In the genomic region with DNA sequence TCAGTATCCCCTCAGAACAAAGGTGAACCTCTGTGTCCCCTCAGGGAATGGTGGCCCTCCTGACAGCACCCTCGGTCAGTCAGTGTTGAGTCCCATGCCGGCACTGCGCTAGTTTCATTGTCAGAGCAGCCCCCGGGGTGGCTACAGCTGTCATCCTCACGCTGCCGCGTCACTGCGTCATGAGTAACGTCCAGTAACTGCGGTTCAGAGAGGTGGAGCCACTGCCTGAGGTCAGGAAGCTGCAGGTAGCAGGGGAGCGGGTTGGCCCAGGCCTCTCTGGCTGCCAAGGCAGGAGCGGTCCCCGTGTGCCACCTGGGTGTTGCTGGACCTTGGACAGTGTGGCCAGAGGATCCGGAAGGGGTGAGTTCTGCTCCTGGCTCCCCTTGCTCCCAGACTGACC, we compare ENCODE assay signal across 1 cellular context.
TF ChIP-seq lines count a peak whose summit lies in the region.

No MANE protein-coding gene starts in this region.

TF ChIP-seq in K562, 482 proteins besides CTCF, POLR2A, EP300 and RAD21 (continued from another document and continues in another):
- no peak for TF ChIP-seq NR1H2 (CRISPR knock-in tag; IDR thresholded peaks at IDR 0.05)
- TF ChIP-seq RBM22 (IDR thresholded peaks at IDR 0.05; ENCODE audit: low read depth, low read length, poor library complexity, severe bottlenecking), result no peak
- TF ChIP-seq, protein P1, sequence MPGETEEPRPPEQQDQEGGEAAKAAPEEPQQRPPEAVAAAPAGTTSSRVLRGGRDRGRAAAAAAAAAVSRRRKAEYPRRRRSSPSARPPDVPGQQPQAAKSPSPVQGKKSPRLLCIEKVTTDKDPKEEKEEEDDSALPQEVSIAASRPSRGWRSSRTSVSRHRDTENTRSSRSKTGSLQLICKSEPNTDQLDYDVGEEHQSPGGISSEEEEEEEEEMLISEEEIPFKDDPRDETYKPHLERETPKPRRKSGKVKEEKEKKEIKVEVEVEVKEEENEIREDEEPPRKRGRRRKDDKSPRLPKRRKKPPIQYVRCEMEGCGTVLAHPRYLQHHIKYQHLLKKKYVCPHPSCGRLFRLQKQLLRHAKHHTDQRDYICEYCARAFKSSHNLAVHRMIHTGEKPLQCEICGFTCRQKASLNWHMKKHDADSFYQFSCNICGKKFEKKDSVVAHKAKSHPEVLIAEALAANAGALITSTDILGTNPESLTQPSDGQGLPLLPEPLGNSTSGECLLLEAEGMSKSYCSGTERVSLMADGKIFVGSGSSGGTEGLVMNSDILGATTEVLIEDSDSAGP (CRISPR knock-in tag; IDR thresholded peaks at IDR 0.05), result no peak
- TF ChIP-seq ZNF444 (CRISPR knock-in tag; IDR thresholded peaks at IDR 0.05), result no peak
- TF ChIP-seq, protein P2, sequence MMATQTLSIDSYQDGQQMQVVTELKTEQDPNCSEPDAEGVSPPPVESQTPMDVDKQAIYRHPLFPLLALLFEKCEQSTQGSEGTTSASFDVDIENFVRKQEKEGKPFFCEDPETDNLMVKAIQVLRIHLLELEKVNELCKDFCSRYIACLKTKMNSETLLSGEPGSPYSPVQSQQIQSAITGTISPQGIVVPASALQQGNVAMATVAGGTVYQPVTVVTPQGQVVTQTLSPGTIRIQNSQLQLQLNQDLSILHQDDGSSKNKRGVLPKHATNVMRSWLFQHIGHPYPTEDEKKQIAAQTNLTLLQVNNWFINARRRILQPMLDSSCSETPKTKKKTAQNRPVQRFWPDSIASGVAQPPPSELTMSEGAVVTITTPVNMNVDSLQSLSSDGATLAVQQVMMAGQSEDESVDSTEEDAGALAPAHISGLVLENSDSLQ (IDR thresholded peaks at IDR 0.05), result peak; percentile 72
- TF ChIP-seq NFXL1 (CRISPR knock-in tag; IDR thresholded peaks at IDR 0.05), result no peak
- no peak for TF ChIP-seq ZNF253 (CRISPR knock-in tag; conservative IDR thresholded peaks at IDR 0.05)
- no peak for TF ChIP-seq TBL1XR1 (IDR thresholded peaks at IDR 0.05; ENCODE audit: low read length in 2 of 2)
- TF ChIP-seq CCNT2 (IDR thresholded peaks at IDR 0.05; ENCODE audit: borderline replicate concordance, extremely low read depth, insufficient read length, low read depth, low read length), result no peak
- TF ChIP-seq ZNF41 (CRISPR knock-in tag; conservative IDR thresholded peaks at IDR 0.05), result no peak
- peak; percentile 52 for TF ChIP-seq KDM5B (IDR thresholded peaks at IDR 0.05; ENCODE audit: insufficient replicate concordance, low read depth, low read length)
- TF ChIP-seq RBBP5 (IDR thresholded peaks at IDR 0.05; ENCODE audit: borderline replicate concordance, insufficient read depth, low read length, poor library complexity, severe bottlenecking), result no peak
- TF ChIP-seq MEIS2 (IDR thresholded peaks at IDR 0.05; ENCODE audit: partially characterized antibody), result peak; percentile 56
- TF ChIP-seq PHF20 (IDR thresholded peaks at IDR 0.05; ENCODE audit: partially characterized antibody), result no peak
- TF ChIP-seq CHCHD3 (CRISPR knock-in tag; IDR thresholded peaks at IDR 0.05), result no peak
- peak; percentile 54 for TF ChIP-seq RBFOX2 (IDR thresholded peaks at IDR 0.05; ENCODE audit: low read depth, low read length)
- no peak for TF ChIP-seq ARID2 (IDR thresholded peaks at IDR 0.05)
- no peak for TF ChIP-seq ZNF764 (CRISPR knock-in tag; IDR thresholded peaks at IDR 0.05; ENCODE audit: low read depth)
- peak; percentile 63; the same call in 1 of the 2 replicates for TF ChIP-seq PHF8 (IDR thresholded peaks at IDR 0.05; ENCODE audit: borderline replicate concordance, low read length)
- no peak for TF ChIP-seq LEF1 (IDR thresholded peaks at IDR 0.05)
- TF ChIP-seq TRIM28 (IDR thresholded peaks at IDR 0.05), result no peak
- TF ChIP-seq, protein P3, sequence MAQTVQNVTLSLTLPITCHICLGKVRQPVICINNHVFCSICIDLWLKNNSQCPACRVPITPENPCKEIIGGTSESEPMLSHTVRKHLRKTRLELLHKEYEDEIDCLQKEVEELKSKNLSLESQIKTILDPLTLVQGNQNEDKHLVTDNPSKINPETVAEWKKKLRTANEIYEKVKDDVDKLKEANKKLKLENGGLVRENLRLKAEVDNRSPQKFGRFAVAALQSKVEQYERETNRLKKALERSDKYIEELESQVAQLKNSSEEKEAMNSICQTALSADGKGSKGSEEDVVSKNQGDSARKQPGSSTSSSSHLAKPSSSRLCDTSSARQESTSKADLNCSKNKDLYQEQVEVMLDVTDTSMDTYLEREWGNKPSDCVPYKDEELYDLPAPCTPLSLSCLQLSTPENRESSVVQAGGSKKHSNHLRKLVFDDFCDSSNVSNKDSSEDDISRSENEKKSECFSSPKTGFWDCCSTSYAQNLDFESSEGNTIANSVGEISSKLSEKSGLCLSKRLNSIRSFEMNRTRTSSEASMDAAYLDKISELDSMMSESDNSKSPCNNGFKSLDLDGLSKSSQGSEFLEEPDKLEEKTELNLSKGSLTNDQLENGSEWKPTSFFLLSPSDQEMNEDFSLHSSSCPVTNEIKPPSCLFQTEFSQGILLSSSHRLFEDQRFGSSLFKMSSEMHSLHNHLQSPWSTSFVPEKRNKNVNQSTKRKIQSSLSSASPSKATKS (CRISPR knock-in tag; IDR thresholded peaks at IDR 0.05), result no peak
- TF ChIP-seq ELF4 (CRISPR knock-in tag; IDR thresholded peaks at IDR 0.05), result no peak
- 0 out of 2 replicates have a peak, but pooled peaks have one; percentile 6 for TF ChIP-seq ZNF431 (CRISPR knock-in tag; IDR thresholded peaks at IDR 0.05)
- TF ChIP-seq ZNF695 (CRISPR knock-in tag; IDR thresholded peaks at IDR 0.05), result no peak
- TF ChIP-seq ZNF24 (IDR thresholded peaks at IDR 0.05), result no peak
- TF ChIP-seq NBN (IDR thresholded peaks at IDR 0.05; ENCODE audit: low read depth), result no peak
- TF ChIP-seq ZNF165 (CRISPR knock-in tag; IDR thresholded peaks at IDR 0.05; ENCODE audit: borderline replicate concordance), result no peak
- TF ChIP-seq, protein P4, sequence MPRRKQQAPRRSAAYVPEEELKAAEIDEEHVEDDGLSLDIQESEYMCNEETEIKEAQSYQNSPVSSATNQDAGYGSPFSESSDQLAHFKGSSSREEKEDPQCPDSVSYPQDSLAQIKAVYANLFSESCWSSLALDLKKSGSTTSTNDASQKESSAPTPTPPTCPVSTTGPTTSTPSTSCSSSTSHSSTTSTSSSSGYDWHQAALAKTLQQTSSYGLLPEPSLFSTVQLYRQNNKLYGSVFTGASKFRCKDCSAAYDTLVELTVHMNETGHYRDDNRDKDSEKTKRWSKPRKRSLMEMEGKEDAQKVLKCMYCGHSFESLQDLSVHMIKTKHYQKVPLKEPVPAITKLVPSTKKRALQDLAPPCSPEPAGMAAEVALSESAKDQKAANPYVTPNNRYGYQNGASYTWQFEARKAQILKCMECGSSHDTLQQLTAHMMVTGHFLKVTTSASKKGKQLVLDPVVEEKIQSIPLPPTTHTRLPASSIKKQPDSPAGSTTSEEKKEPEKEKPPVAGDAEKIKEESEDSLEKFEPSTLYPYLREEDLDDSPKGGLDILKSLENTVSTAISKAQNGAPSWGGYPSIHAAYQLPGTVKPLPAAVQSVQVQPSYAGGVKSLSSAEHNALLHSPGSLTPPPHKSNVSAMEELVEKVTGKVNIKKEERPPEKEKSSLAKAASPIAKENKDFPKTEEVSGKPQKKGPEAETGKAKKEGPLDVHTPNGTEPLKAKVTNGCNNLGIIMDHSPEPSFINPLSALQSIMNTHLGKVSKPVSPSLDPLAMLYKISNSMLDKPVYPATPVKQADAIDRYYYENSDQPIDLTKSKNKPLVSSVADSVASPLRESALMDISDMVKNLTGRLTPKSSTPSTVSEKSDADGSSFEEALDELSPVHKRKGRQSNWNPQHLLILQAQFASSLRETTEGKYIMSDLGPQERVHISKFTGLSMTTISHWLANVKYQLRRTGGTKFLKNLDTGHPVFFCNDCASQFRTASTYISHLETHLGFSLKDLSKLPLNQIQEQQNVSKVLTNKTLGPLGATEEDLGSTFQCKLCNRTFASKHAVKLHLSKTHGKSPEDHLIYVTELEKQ (CRISPR knock-in tag; IDR thresholded peaks at IDR 0.05), result no peak
- TF ChIP-seq, protein P5, sequence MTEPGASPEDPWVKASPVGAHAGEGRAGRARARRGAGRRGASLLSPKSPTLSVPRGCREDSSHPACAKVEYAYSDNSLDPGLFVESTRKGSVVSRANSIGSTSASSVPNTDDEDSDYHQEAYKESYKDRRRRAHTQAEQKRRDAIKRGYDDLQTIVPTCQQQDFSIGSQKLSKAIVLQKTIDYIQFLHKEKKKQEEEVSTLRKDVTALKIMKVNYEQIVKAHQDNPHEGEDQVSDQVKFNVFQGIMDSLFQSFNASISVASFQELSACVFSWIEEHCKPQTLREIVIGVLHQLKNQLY (CRISPR knock-in tag; conservative IDR thresholded peaks at IDR 0.05), result no peak
- no peak for TF ChIP-seq ZNF274 (IDR thresholded peaks at IDR 0.05; ENCODE audit: borderline replicate concordance, low read depth, low read length)
- TF ChIP-seq HIVEP1 (CRISPR knock-in tag; IDR thresholded peaks at IDR 0.05), result no peak
- no peak for TF ChIP-seq CXXC5 (CRISPR knock-in tag; IDR thresholded peaks at IDR 0.05)
- TF ChIP-seq NRF1 (conservative IDR thresholded peaks at IDR 0.05 in 1 of 2, IDR thresholded peaks at IDR 0.05 in 1 of 2), result peak in 1 of 2 experiments; percentile 56; a peak in 3 of 4 replicates
- no peak for TF ChIP-seq KDM4B (IDR thresholded peaks at IDR 0.05; ENCODE audit: borderline replicate concordance in 2 of 2, low read depth in 1 of 2)
- TF ChIP-seq ZNF311 (CRISPR knock-in tag; IDR thresholded peaks at IDR 0.05), result no peak
- no peak for TF ChIP-seq ZNF77 (CRISPR knock-in tag; IDR thresholded peaks at IDR 0.05)
- TF ChIP-seq, protein P6, sequence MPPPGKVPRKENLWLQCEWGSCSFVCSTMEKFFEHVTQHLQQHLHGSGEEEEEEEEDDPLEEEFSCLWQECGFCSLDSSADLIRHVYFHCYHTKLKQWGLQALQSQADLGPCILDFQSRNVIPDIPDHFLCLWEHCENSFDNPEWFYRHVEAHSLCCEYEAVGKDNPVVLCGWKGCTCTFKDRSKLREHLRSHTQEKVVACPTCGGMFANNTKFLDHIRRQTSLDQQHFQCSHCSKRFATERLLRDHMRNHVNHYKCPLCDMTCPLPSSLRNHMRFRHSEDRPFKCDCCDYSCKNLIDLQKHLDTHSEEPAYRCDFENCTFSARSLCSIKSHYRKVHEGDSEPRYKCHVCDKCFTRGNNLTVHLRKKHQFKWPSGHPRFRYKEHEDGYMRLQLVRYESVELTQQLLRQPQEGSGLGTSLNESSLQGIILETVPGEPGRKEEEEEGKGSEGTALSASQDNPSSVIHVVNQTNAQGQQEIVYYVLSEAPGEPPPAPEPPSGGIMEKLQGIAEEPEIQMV (tag; conservative IDR thresholded peaks at IDR 0.05; ENCODE audit: low read depth), result no peak
- TF ChIP-seq, protein P7, sequence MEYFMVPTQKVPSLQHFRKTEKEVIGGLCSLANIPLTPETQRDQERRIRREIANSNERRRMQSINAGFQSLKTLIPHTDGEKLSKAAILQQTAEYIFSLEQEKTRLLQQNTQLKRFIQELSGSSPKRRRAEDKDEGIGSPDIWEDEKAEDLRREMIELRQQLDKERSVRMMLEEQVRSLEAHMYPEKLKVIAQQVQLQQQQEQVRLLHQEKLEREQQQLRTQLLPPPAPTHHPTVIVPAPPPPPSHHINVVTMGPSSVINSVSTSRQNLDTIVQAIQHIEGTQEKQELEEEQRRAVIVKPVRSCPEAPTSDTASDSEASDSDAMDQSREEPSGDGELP (CRISPR knock-in tag; IDR thresholded peaks at IDR 0.05; ENCODE audit: borderline replicate concordance), result peak; percentile 79; the same call in 1 of the 2 replicates
- no peak for TF ChIP-seq HMGN3 (IDR thresholded peaks at IDR 0.05; ENCODE audit: borderline replicate concordance, extremely low read depth, insufficient read length, low read depth, low read length)
- no peak for TF ChIP-seq RBM17 (IDR thresholded peaks at IDR 0.05; ENCODE audit: borderline replicate concordance, low read depth, low read length)
- TF ChIP-seq NFATC3 (IDR thresholded peaks at IDR 0.05), result no peak
- no peak for TF ChIP-seq ATF1 (CRISPR knock-in tag; IDR thresholded peaks at IDR 0.05)
- peak; percentile 67 for TF ChIP-seq ATF1 (tag; IDR thresholded peaks at IDR 0.05)
- TF ChIP-seq RNF2 (IDR thresholded peaks at IDR 0.05), result no peak
- TF ChIP-seq HNRNPLL (IDR thresholded peaks at IDR 0.05; ENCODE audit: low read depth, low read length, poor library complexity, severe bottlenecking), result peak; percentile 44
- TF ChIP-seq, protein P8, sequence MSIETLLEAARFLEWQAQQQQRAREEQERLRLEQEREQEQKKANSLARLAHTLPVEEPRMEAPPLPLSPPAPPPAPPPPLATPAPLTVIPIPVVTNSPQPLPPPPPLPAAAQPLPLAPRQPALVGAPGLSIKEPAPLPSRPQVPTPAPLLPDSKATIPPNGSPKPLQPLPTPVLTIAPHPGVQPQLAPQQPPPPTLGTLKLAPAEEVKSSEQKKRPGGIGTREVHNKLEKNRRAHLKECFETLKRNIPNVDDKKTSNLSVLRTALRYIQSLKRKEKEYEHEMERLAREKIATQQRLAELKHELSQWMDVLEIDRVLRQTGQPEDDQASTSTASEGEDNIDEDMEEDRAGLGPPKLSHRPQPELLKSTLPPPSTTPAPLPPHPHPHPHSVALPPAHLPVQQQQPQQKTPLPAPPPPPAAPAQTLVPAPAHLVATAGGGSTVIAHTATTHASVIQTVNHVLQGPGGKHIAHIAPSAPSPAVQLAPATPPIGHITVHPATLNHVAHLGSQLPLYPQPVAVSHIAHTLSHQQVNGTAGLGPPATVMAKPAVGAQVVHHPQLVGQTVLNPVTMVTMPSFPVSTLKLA (conservative IDR thresholded peaks at IDR 0.05), result no peak
- TF ChIP-seq, protein P9, sequence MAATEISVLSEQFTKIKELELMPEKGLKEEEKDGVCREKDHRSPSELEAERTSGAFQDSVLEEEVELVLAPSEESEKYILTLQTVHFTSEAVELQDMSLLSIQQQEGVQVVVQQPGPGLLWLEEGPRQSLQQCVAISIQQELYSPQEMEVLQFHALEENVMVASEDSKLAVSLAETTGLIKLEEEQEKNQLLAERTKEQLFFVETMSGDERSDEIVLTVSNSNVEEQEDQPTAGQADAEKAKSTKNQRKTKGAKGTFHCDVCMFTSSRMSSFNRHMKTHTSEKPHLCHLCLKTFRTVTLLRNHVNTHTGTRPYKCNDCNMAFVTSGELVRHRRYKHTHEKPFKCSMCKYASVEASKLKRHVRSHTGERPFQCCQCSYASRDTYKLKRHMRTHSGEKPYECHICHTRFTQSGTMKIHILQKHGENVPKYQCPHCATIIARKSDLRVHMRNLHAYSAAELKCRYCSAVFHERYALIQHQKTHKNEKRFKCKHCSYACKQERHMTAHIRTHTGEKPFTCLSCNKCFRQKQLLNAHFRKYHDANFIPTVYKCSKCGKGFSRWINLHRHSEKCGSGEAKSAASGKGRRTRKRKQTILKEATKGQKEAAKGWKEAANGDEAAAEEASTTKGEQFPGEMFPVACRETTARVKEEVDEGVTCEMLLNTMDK (IDR thresholded peaks at IDR 0.05; ENCODE audit: borderline replicate concordance, insufficient read depth, low read depth, low read length, poor library complexity, severe bottlenecking), result no peak
- no peak for TF ChIP-seq ERF (CRISPR knock-in tag; IDR thresholded peaks at IDR 0.05)
- TF ChIP-seq, protein P10, sequence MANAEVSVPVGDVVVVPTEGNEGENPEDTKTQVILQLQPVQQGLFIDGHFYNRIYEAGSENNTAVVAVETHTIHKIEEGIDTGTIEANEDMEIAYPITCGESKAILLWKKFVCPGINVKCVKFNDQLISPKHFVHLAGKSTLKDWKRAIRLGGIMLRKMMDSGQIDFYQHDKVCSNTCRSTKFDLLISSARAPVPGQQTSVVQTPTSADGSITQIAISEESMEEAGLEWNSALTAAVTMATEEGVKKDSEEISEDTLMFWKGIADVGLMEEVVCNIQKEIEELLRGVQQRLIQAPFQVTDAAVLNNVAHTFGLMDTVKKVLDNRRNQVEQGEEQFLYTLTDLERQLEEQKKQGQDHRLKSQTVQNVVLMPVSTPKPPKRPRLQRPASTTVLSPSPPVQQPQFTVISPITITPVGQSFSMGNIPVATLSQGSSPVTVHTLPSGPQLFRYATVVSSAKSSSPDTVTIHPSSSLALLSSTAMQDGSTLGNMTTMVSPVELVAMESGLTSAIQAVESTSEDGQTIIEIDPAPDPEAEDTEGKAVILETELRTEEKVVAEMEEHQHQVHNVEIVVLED (CRISPR knock-in tag; IDR thresholded peaks at IDR 0.05), result peak; percentile 47; the same call in 1 of the 2 replicates
